Comparison of ENCODE assay signal across 13 cellular contexts in the genomic region with DNA sequence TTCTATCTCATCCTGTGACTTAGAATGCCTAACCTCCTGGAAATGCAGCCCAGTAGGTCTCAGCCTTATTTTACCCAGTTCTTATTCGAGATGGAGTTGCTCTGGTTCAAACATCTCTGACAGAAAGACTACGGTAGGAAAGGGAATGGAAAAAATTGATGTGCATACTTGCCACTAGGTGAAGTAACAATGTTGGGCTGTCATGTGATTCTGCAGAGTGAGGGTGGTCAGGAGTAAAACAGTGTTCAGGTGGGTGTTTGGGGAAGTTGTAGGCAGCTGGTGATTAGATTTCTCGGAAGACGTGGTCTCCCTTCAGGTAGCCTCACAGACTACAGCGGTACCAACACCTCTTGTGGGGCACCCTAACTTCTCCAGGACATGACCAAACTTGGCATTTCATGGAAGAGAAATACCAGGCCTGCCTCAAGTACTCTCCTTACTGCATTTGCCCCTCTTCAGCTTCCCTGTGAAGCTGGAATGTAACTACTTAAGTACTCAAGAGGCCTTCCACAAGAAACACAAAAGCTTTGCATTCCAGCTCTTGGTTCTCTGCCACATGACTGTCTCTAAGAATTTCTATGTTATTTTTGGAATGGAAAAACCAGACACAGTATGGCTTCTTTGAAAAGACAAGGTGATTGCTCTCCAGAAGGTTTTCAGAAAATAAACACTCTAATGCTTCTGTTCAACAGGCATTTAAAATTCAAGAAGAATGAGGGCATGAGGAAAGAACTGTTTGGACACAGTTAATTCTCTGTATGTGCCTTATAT. TPM values are rescaled to one million over a fixed set of nuclear protein-coding genes. Genes with fewer than 3 reads are reported as not detected.
DNase-seq lines count a peak whose midpoint lies in the region; ATAC-seq and TF ChIP-seq lines count a peak whose summit lies in the region.
"Had no signal": no experiment of that assay in that cellular context is flagged by ENCODE, and none has a peak within 500 bp of the region (broad histone marks: within the 10 kb centered on the region; RNA-seq: fewer than 3 reads in every experiment).

No MANE protein-coding gene starts in this region.

- peak overlapping the region; percentile 11 for H3K18ac ChIP-seq in neuronal stem cell (ENCODE audit: low read length)

- no CpG with 5 or more reads among the region's 5 CpGs for WGBS in neuronal stem cell (ENCODE audit: extremely low coverage in 2 of 2, insufficient read length in 2 of 2, insufficient replicate concordance in 1 of 2), 2 donors

- H3K36me3 ChIP-seq in adipocyte (ENCODE audit: control insufficient read depth, insufficient read depth, low read length, severe bottlenecking) (no peaks in the 10 kb centered on the region), left ventricle myocardium inferior (no peaks in the 10 kb centered on the region), neuronal stem cell (replicated peaks in 1 of 2; ENCODE audit: control insufficient read depth in 2 of 2, insufficient read depth in 2 of 2, low read length in 2 of 2) (no peaks in the 10 kb centered on the region)
- H3K36me3 ChIP-seq: ovary had no signal

- H3K4me3 ChIP-seq in adipocyte (ENCODE audit: low read length) (no peak overlapping the region), left ventricle myocardium inferior (no peak overlapping the region), neuronal stem cell (ENCODE audit: low read length in 2 of 2) (no peak overlapping the region)
- H3K4me3 ChIP-seq: ovary had no signal

- H3K14ac ChIP-seq in neuronal stem cell (ENCODE audit: low read length), result no peak overlapping the region

- peaks cover 5% of the 10 kb centered on the region for H3K9me3 ChIP-seq in adipocyte (ENCODE audit: control insufficient read depth, low read length)
- peaks cover 3% of the 10 kb centered on the region for H3K9me3 ChIP-seq in left ventricle myocardium inferior (replicated peaks)
- peaks cover 3 to 4% of the 10 kb centered on the region in 2 donors for H3K9me3 ChIP-seq in neuronal stem cell (replicated peaks in 1 of 2; ENCODE audit: control insufficient read depth in 2 of 2, insufficient read depth in 1 of 2, low read depth in 1 of 2, low read length in 2 of 2)

- no peak overlapping the region for H2BK120ac ChIP-seq in neuronal stem cell (ENCODE audit: low read depth, low read length)

- no peak overlapping the region for H2AK5ac ChIP-seq in neuronal stem cell (ENCODE audit: low read depth, low read length)

- peak; percentile 29 for TF ChIP-seq CTCF in left ventricle myocardium inferior (IDR thresholded peaks at IDR 0.05; ENCODE audit: borderline replicate concordance)
- TF ChIP-seq CTCF in omental fat pad (IDR thresholded peaks at IDR 0.05), result no peak

- H4K8ac ChIP-seq in neuronal stem cell (ENCODE audit: low read depth, low read length), result no peak overlapping the region

- peak; percentile 52 for DNase-seq in GM03348 (ENCODE audit: low spot score)
- peak; percentile 85 for DNase-seq in adipocyte (ENCODE audit: low read depth)
- DNase-seq in left ventricle myocardium inferior, result no peak
- peak; percentile 24 for DNase-seq in neuronal stem cell (ENCODE audit: low spot score)
- DNase-seq in cerebellar cortex (ENCODE audit: low spot score), result no peak
- DNase-seq in NOMO-1 treated with dmso at 0.1 percent for 144 hours (lab: John Stamatoyannopoulos, UW; ENCODE audit: unreplicated experiment), result no peak
- DNase-seq in omental fat pad (ENCODE audit: low spot score), result no peak
- DNase-seq: activated CD8-positive, alpha-beta T cell treated with anti-CD3 and anti-CD28 coated beads, Interleukin-2, amount 10 ng/mL, durations not matched to agents 7 days and 5 days; amygdala; DMS153; ovary had no signal

- H3K23ac ChIP-seq in neuronal stem cell (ENCODE audit: low read depth, low read length, poor library complexity), result no peak overlapping the region

- no peak overlapping the region for H3K4me2 ChIP-seq in neuronal stem cell (ENCODE audit: insufficient read depth, low read length, poor library complexity, severe bottlenecking)

- H2BK15ac ChIP-seq in neuronal stem cell (ENCODE audit: low read length), result no peak overlapping the region

- H3K9ac ChIP-seq in adipocyte (ENCODE audit: low read length), result no peak overlapping the region
- no peak overlapping the region for H3K9ac ChIP-seq in neuronal stem cell (ENCODE audit: low read depth, low read length, poor library complexity)

- intact Hi-C loops in left ventricle myocardium inferior (cut with micrococcal nuclease), result no loop called here

- H4K91ac ChIP-seq in neuronal stem cell (ENCODE audit: low read depth, low read length, poor library complexity), result no peak overlapping the region

- H2BK12ac ChIP-seq in neuronal stem cell (ENCODE audit: low read length), result no peak overlapping the region

- H2AFZ ChIP-seq in neuronal stem cell (ENCODE audit: low read length), result peak overlapping the region; percentile 56

- ATAC-seq in GM21619 (IDR thresholded peaks at IDR 0.05; ENCODE audit: unreplicated experiment), result no peak
- ATAC-seq in omental fat pad (ENCODE audit: low FRiP score), result no peak
- ATAC-seq: activated CD8-positive, alpha-beta T cell treated with anti-CD3 and anti-CD28 coated beads, Interleukin-2, amount 10 ng/mL, durations not matched to agents 7 days and 5 days; foreskin keratinocyte had no signal

- H3K79me1 ChIP-seq in neuronal stem cell (ENCODE audit: low read depth, low read length), result no peaks in the 10 kb centered on the region

- H2BK5ac ChIP-seq in neuronal stem cell (ENCODE audit: low read length), result no peak overlapping the region

- H3K4me1 ChIP-seq in adipocyte (ENCODE audit: control insufficient read depth, insufficient read depth, low read length) (no peaks in the 10 kb centered on the region), left ventricle myocardium inferior (peaks cover 15% of the 10 kb centered on the region), neuronal stem cell (ENCODE audit: control insufficient read depth in 2 of 2, insufficient read depth in 1 of 2, low read depth in 1 of 2, low read length in 2 of 2) (peaks cover 8 to 9% of the 10 kb centered on the region in 2 donors)
- H3K4me1 ChIP-seq: foreskin keratinocyte had no signal

- H3K27me3 ChIP-seq in adipocyte (replicated peaks; ENCODE audit: control insufficient read depth, insufficient read depth, low read length) (peaks cover 15% of the 10 kb centered on the region), left ventricle myocardium inferior (ENCODE audit: low read depth) (no peaks in the 10 kb centered on the region), neuronal stem cell (ENCODE audit: control insufficient read depth in 3 of 3, insufficient read depth in 3 of 3, low read depth in 1 of 3, low read length in 3 of 3) (no peaks in the 10 kb centered on the region)
- H3K27me3 ChIP-seq: foreskin keratinocyte, ovary had no signal

- no peak overlapping the region for H3K4ac ChIP-seq in neuronal stem cell (ENCODE audit: low read length)

- H3K27ac ChIP-seq in left ventricle myocardium inferior (replicated peaks) (peak overlapping the region; percentile 68), neuronal stem cell (replicated peaks; ENCODE audit: low read length) (peak overlapping the region; percentile 87)
- H3K27ac ChIP-seq: foreskin keratinocyte, ovary had no signal

RNA-seq across cellular contexts. Expression of gene ENTREP1, which starts 17.4 kb away (rescaled TPM):
- total RNA-seq in left ventricle myocardium inferior (22.1 TPM), omental fat pad (1 to 10 TPM; 1.9 to 8.0 (median 2.6) TPM)
- 1.8 TPM for polyA plus RNA-seq in neuronal stem cell (2013, experiment 1 of 2)
- 1.5 TPM for polyA plus RNA-seq in neuronal stem cell (2013, experiment 2 of 2)
- total RNA-seq: activated CD8-positive, alpha-beta T cell treated with anti-CD3 and anti-CD28 coated beads, Interleukin-2, amount 10 ng/mL, durations not matched to agents 7 days and 5 days had no signal

Comparison
In these comparisons a context has a peak if more than half of its experiments do, and no peak if none do; other contexts are left out.
1. DNase-seq: peak in GM03348 (single experiment), adipocyte (single experiment) and neuronal stem cell (single experiment); none in left ventricle myocardium inferior (single experiment), cerebellar cortex (single experiment), NOMO-1 treated with dmso at 0.1 percent for 144 hours (single experiment) and omental fat pad (single experiment).